1 cellular context compared by ENCODE assay signal in genomic region chr2:46942891-46943626, GRCh38.
TF ChIP-seq lines count a peak whose summit lies in the region.

No MANE protein-coding gene starts in this region.

TF ChIP-seq in SK-N-SH treated with all-trans-retinoic acid at 6 μM for 48 hours, 23 proteins besides CTCF, POLR2A, EP300 and RAD21 (continued from another document):
- no peak for TF ChIP-seq BACH2 (CRISPR knock-in tag; IDR thresholded peaks at IDR 0.05; ENCODE audit: borderline replicate concordance)
- TF ChIP-seq OSR1 (CRISPR knock-in tag; IDR thresholded peaks at IDR 0.05): no peak
- TF ChIP-seq CREB5 (CRISPR knock-in tag; IDR thresholded peaks at IDR 0.05; ENCODE audit: low read depth): no peak
